In genomic region chr5:9601055-9601739, GRCh38 we compare ENCODE assay signal across 23 cellular contexts. TPM values are rescaled to one million over a fixed set of nuclear protein-coding genes. Genes with fewer than 3 reads are reported as not detected.
A peak's percentile ranks its signal among the peaks of the same experiment; 100 is the strongest.
DNase-seq lines count a peak whose midpoint lies in the region; ATAC-seq, FAIRE-seq and TF ChIP-seq lines count a peak whose summit lies in the region.
"Had no signal": no experiment of that assay in that cellular context is flagged by ENCODE, and none has a peak within 500 bp of the region (broad histone marks: within the 10 kb centered on the region; RNA-seq: fewer than 3 reads in every experiment).

No MANE protein-coding gene starts in this region.

- no peak overlapping the region for H2BK20ac ChIP-seq in H1 (ENCODE audit: low read length)

- no peaks in the 10 kb centered on the region for H4K20me1 ChIP-seq in H1 (replicated peaks in 1 of 2; ENCODE audit: control insufficient read depth in 1 of 2, insufficient read depth in 2 of 2, low read length in 2 of 2)

- no peaks in the 10 kb centered on the region for H3K9me3 ChIP-seq in H1 (ENCODE audit: insufficient read depth in 2 of 2, low read depth in 1 of 2, low read length in 1 of 2)
- H3K9me3 ChIP-seq: BE2C, HAP-1, SJCRH30 had no signal

- intact Hi-C loops in Right ventricle myocardium inferior (cut with DNase I) (no loop called here), cardiac septum (cut with DNase I) (no loop called here), left ventricle myocardium superior (cut with micrococcal nuclease) (no loop called here)

- CTCF ChIA-PET in H1 (lab: Charles Lee; ENCODE audit: partially characterized antibody), result no interaction called here

- peaks cover 0 to 3% (median 1%) of the 10 kb centered on the region in 4 experiments; a peak in 3 of 7 replicates for H3K4me1 ChIP-seq in H1 (replicated peaks in 1 of 4; ENCODE audit: control insufficient read depth in 3 of 4, insufficient read depth in 4 of 4, low read length in 3 of 4)
- H3K4me1 ChIP-seq: BE2C, HAP-1, SJCRH30 had no signal

- H3K23me2 ChIP-seq in H1 (ENCODE audit: low read depth, low read length), result no peaks in the 10 kb centered on the region

- no peak overlapping the region for H4K5ac ChIP-seq in H1 (ENCODE audit: insufficient read length, low read depth, low read length)

- H3K36me3 ChIP-seq in H1 (ENCODE audit: control insufficient read depth in 2 of 4, insufficient read depth in 4 of 4, low read length in 3 of 4), result no peaks in the 10 kb centered on the region
- H3K36me3 ChIP-seq: BE2C, HAP-1, SJCRH30 had no signal

- ATAC-seq in Right ventricle myocardium inferior (peak; percentile 63), left ventricle myocardium superior (peak; percentile 91), HG03175 (IDR thresholded peaks at IDR 0.05; ENCODE audit: unreplicated experiment) (no peak)
- ATAC-seq: SK-N-SH treated with all-trans-retinoic acid at 6 μM for 48 hours had no signal

- no peak for TF ChIP-seq RAD21 in H1 (IDR thresholded peaks at IDR 0.05 in 1 of 2, conservative IDR thresholded peaks at IDR 0.05 in 1 of 2; ENCODE audit: low read depth in 2 of 2, low read length in 2 of 2)

- no peak overlapping the region for H3K27ac ChIP-seq in H1 (ENCODE audit: low read depth, low read length)
- H3K27ac ChIP-seq: 22Rv1, KMS-11, SJCRH30 had no signal

- no peak overlapping the region for H3K4me2 ChIP-seq in H1 (ENCODE audit: insufficient read depth in 1 of 2, low read depth in 2 of 2, low read length in 2 of 2)
- H3K4me2 ChIP-seq: KMS-11 had no signal

- TF ChIP-seq POLR2A in H1 (IDR thresholded peaks at IDR 0.05; ENCODE audit: control extremely low read depth in 1 of 2, low read depth in 2 of 2, low read length in 2 of 2), result no peak

- no peak overlapping the region for H4K91ac ChIP-seq in H1 (replicated peaks; ENCODE audit: insufficient read length, low read length)

- no peak overlapping the region for H3K56ac ChIP-seq in H1 (replicated peaks; ENCODE audit: insufficient read length, low read depth, low read length)

- no peak overlapping the region for H3K14ac ChIP-seq in H1 (ENCODE audit: insufficient read length)

- no peaks in the 10 kb centered on the region for H3K79me2 ChIP-seq in H1 (ENCODE audit: control insufficient read depth in 1 of 2, insufficient read depth in 2 of 2, low read length in 2 of 2)

- H2AK5ac ChIP-seq in H1 (ENCODE audit: low read depth, low read length), result no peak overlapping the region

- H3K79me1 ChIP-seq in H1 (ENCODE audit: low read depth, low read length), result no peaks in the 10 kb centered on the region

- TF ChIP-seq EP300 in H1 (IDR thresholded peaks at IDR 0.05; ENCODE audit: borderline replicate concordance in 1 of 2, low read depth in 2 of 2, low read length in 2 of 2), result no peak

- no peak overlapping the region for H3K18ac ChIP-seq in H1 (ENCODE audit: extremely low read depth, low read length)

- no peak overlapping the region for H2BK12ac ChIP-seq in H1 (ENCODE audit: low read depth, low read length)

- no peak overlapping the region for H4K8ac ChIP-seq in H1 (ENCODE audit: extremely low read depth, insufficient read depth, low read length)

- POLR2A ChIA-PET in H1 (lab: Charles Lee; ENCODE audit: partially characterized antibody), result no interaction called here

- no peak overlapping the region for H3K9ac ChIP-seq in H1 (replicated peaks in 1 of 4; ENCODE audit: extremely low read depth in 1 of 4, low read depth in 3 of 4, low read length in 3 of 4)
- H3K9ac ChIP-seq: KMS-11 had no signal

- 84% methylated on average over 7 of the region's 7 CpGs; no CpG with 5 or more reads in 1 of the 2 experiments for WGBS in H1 (ENCODE audit: extremely low coverage in 1 of 2, insufficient coverage in 1 of 2, insufficient read length in 1 of 2, insufficient replicate concordance in 2 of 2, low coverage in 1 of 2, low lambda C conversion rate in 2 of 2, missing lambda C conversion rate in 1 of 2), 2 experiments

- H2BK120ac ChIP-seq in H1 (replicated peaks; ENCODE audit: low read depth, low read length), result no peak overlapping the region

- no peak overlapping the region for H2BK15ac ChIP-seq in H1 (ENCODE audit: low read length)

- H2AFZ ChIP-seq in H1 (ENCODE audit: low read length), result no peak overlapping the region

- TF ChIP-seq CTCF in H1 (IDR thresholded peaks at IDR 0.05; ENCODE audit: control extremely low read depth in 1 of 3, insufficient read depth in 1 of 3, low read depth in 1 of 3, low read length in 3 of 3), result no peak

- H2BK5ac ChIP-seq in H1 (ENCODE audit: low read depth, low read length), result no peak overlapping the region

- H3K27me3 ChIP-seq in H1 (replicated peaks in 1 of 4; ENCODE audit: control insufficient read depth in 3 of 4, extremely low read depth in 1 of 4, insufficient read depth in 3 of 4, low read length in 3 of 4), result no peaks in the 10 kb centered on the region
- H3K27me3 ChIP-seq: SJCRH30 had no signal

- DNase-seq in Right ventricle myocardium inferior (ENCODE audit: missing footprints), result no peak
- DNase-seq in cardiac septum (ENCODE audit: low spot score), result no peak
- DNase-seq in H1 (ENCODE audit: low read depth in 1 of 2, low spot score in 2 of 2), result no peak
- peak; percentile 58 for DNase-seq in left ventricle myocardium superior
- DNase-seq in amniotic stem cell (lab: John Stamatoyannopoulos, UW), result no peak
- DNase-seq in NCI-H2029 (lab: John Stamatoyannopoulos, UW), result no peak
- DNase-seq: BE2C; CD8-positive, alpha-beta memory T cell; HFFc6; NCI-H1048; NCI-H1417; NCI-H1694 treated with DMSO at 0.1 percent for 48 hours; NCI-H2171 treated with DMSO at 0.1 percent for 48 hours; NCI-H345; SJCRH30 had no signal

- no peak overlapping the region for H3K4me3 ChIP-seq in H1 (ENCODE audit: extremely low read depth in 1 of 4, insufficient read depth in 2 of 4, low read depth in 3 of 4, low read length in 4 of 4)
- H3K4me3 ChIP-seq: HAP-1, SJCRH30 had no signal

- no peak overlapping the region for H3K4ac ChIP-seq in H1 (replicated peaks; ENCODE audit: insufficient read length, low read depth, low read length)

- no peak overlapping the region for H3K23ac ChIP-seq in H1 (ENCODE audit: insufficient read length)

- FAIRE-seq in H1 (lab: Jason Lieb, UNC), result no peak
- FAIRE-seq: RCC 7860 had no signal

TF ChIP-seq in H1, 55 proteins besides CTCF, POLR2A, EP300 and RAD21:
- TF ChIP-seq TCF12 (IDR thresholded peaks at IDR 0.05; ENCODE audit: low read depth, low read length) (peak; percentile 88), POU5F1 (IDR thresholded peaks at IDR 0.05; ENCODE audit: low read depth, low read length) (peak; percentile 52; the same call in 1 of the 2 replicates), JUND (IDR thresholded peaks at IDR 0.05; ENCODE audit: low read length) (no peak)

RNA-seq across cellular contexts. Expression of gene TAS2R1, which starts 29.0 kb away (rescaled TPM):
- not detected for total RNA-seq in Right ventricle myocardium inferior
- not detected for total RNA-seq in cardiac septum
- not detected in 2 replicates for total RNA-seq in H1 (2021; fragmentation: NEBNext Ultra II Directional; extraction: Animal tissue kit (Norgen Biotek cat#: 25700))
- not detected in 2 replicates for polyA plus RNA-seq in H1 (2011; rRNA removed)
- polyA plus RNA-seq in H1 (2011; cell fraction: cytosol; rRNA removed), result 0.08 TPM
- polyA plus RNA-seq in H1 (2011; cell fraction: nucleus; rRNA removed), result not detected
- polyA plus RNA-seq in H1 (2012, experiment 1 of 2), result not detected in 4 replicates
- not detected for polyA plus RNA-seq in H1 (2012, experiment 2 of 2)
- not detected for polyA plus RNA-seq in H1 (2013, experiment 1 of 2)
- not detected for polyA plus RNA-seq in H1 (2013, experiment 2 of 2)
- polyA minus RNA-seq in H1 (2011; rRNA and poly(A)+ RNA removed), result not detected in 2 replicates
- not detected for polyA minus RNA-seq in H1 (2011; cell fraction: cytosol; rRNA and poly(A)+ RNA removed)
- not detected for polyA minus RNA-seq in H1 (2011; cell fraction: nucleus; rRNA and poly(A)+ RNA removed)
- not detected for total RNA-seq in left ventricle myocardium superior
- total RNA-seq: CD8-positive, alpha-beta memory T cell; SJCRH30 had no signal
- polyA plus RNA-seq: CD14-positive monocyte; CD8-positive, alpha-beta memory T cell; IgD-negative memory B cell had no signal

RNA-seq across cellular contexts. Expression of gene SEMA5A, which starts 55.3 kb away (rescaled TPM):
- total RNA-seq in Right ventricle myocardium inferior, result 28.6 TPM
- 75.8 TPM for total RNA-seq in cardiac septum
- 8.7 and 8.9 TPM in 2 replicates for total RNA-seq in H1 (2021; fragmentation: NEBNext Ultra II Directional; extraction: Animal tissue kit (Norgen Biotek cat#: 25700))
- 5.3 and 5.7 TPM in 2 replicates for polyA plus RNA-seq in H1 (2011; rRNA removed)
- 3.1 TPM for polyA plus RNA-seq in H1 (2011; cell fraction: cytosol; rRNA removed)
- 13.6 TPM for polyA plus RNA-seq in H1 (2011; cell fraction: nucleus; rRNA removed)
- 2.9 to 4.5 TPM (median 3.6 TPM) in 4 replicates for polyA plus RNA-seq in H1 (2012, experiment 1 of 2)
- 0.58 TPM for polyA plus RNA-seq in H1 (2012, experiment 2 of 2)
- 5.7 TPM for polyA plus RNA-seq in H1 (2013, experiment 1 of 2)
- polyA plus RNA-seq in H1 (2013, experiment 2 of 2), result 5.2 TPM
- polyA minus RNA-seq in H1 (2011; rRNA and poly(A)+ RNA removed), result 42.5 and 55.6 TPM in 2 replicates
- 11.8 TPM for polyA minus RNA-seq in H1 (2011; cell fraction: cytosol; rRNA and poly(A)+ RNA removed)
- polyA minus RNA-seq in H1 (2011; cell fraction: nucleus; rRNA and poly(A)+ RNA removed), result 39.9 TPM
- total RNA-seq in left ventricle myocardium superior, result 25.3 TPM
- total RNA-seq: CD8-positive, alpha-beta memory T cell; SJCRH30 had no signal
- polyA plus RNA-seq: CD14-positive monocyte; CD8-positive, alpha-beta memory T cell; IgD-negative memory B cell had no signal
